ENCODE assay signal across 24 cellular contexts in genomic region chr5:16561660-16562059, GRCh38. TPM values are rescaled to one million over a fixed set of nuclear protein-coding genes. Genes with fewer than 3 reads are reported as not detected.
DNase-seq lines count a peak whose midpoint lies in the region; ATAC-seq lines count a peak whose summit lies in the region.
"Had no signal": no experiment of that assay in that cellular context is flagged by ENCODE, and none has a peak within 500 bp of the region (broad histone marks: within the 10 kb centered on the region; RNA-seq: fewer than 3 reads in every experiment).

No MANE protein-coding gene starts in this region.

- H3K18ac ChIP-seq in mesendoderm (ENCODE audit: low read length), result no peak overlapping the region

- H3K9ac ChIP-seq in mesendoderm (ENCODE audit: low read length), result no peak overlapping the region

- H2BK15ac ChIP-seq in mesendoderm (replicated peaks; ENCODE audit: low read depth), result no peak overlapping the region

- no peak overlapping the region for H3K56ac ChIP-seq in mesendoderm (ENCODE audit: low read length)

- H3K27ac Mint-ChIP-seq in activated CD4-positive, alpha-beta T cell treated with anti-CD3 and anti-CD28 coated beads for 36 hours, result no peak overlapping the region
- H3K27ac Mint-ChIP-seq in activated CD4-positive, alpha-beta T cell treated with anti-CD3 and anti-CD28 coated beads, Interleukin-2, amount 10 ng/mL, durations not matched to agents 7 days and 5 days, result no peak overlapping the region
- H3K27ac Mint-ChIP-seq: B cell, GM23338, H9 had no signal

- no peaks in the 10 kb centered on the region for H3K36me3 ChIP-seq in mesendoderm (ENCODE audit: control insufficient read depth, insufficient read depth, low read length)

- no peak overlapping the region for H2AK5ac ChIP-seq in mesendoderm (ENCODE audit: low read length)

- no peaks in the 10 kb centered on the region for H3K27me3 Mint-ChIP-seq in activated CD4-positive, alpha-beta T cell treated with anti-CD3 and anti-CD28 coated beads for 36 hours
- H3K27me3 Mint-ChIP-seq in activated CD4-positive, alpha-beta T cell treated with anti-CD3 and anti-CD28 coated beads, Interleukin-2, amount 10 ng/mL, durations not matched to agents 7 days and 5 days, result no peaks in the 10 kb centered on the region
- H3K27me3 Mint-ChIP-seq: CD8-positive, alpha-beta memory T cell had no signal

- peak; percentile 26 for ATAC-seq in activated CD4-positive, alpha-beta T cell treated with anti-CD3 and anti-CD28 coated beads for 36 hours
- peak; percentile 50 for ATAC-seq in GM21576 (IDR thresholded peaks at IDR 0.05; ENCODE audit: unreplicated experiment)
- ATAC-seq in HG02884 (IDR thresholded peaks at IDR 0.05; ENCODE audit: unreplicated experiment), result peak; percentile 71
- ATAC-seq: GM23338, Panc1 had no signal

- H3K23ac ChIP-seq in mesendoderm (ENCODE audit: low read length), result no peak overlapping the region

- H2BK120ac ChIP-seq in mesendoderm (ENCODE audit: low read depth, low read length), result no peak overlapping the region

- no peaks in the 10 kb centered on the region for H3K4me1 ChIP-seq in mesendoderm (ENCODE audit: control insufficient read depth, low read depth, low read length)

- no peaks in the 10 kb centered on the region for H3K79me1 ChIP-seq in mesendoderm (ENCODE audit: low read length)

- H3K9me3 Mint-ChIP-seq in activated CD4-positive, alpha-beta T cell treated with anti-CD3 and anti-CD28 coated beads for 36 hours (ENCODE audit: low read depth), result no peaks in the 10 kb centered on the region
- no peaks in the 10 kb centered on the region for H3K9me3 Mint-ChIP-seq in activated CD4-positive, alpha-beta T cell treated with anti-CD3 and anti-CD28 coated beads, Interleukin-2, amount 10 ng/mL, durations not matched to agents 7 days and 5 days
- H3K9me3 Mint-ChIP-seq: CD8-positive, alpha-beta memory T cell; GM23338; H9 had no signal

- peak overlapping the region; percentile 76 for H4K8ac ChIP-seq in mesendoderm (ENCODE audit: low read depth, low read length)

- no peak overlapping the region for H3K4me2 ChIP-seq in mesendoderm (ENCODE audit: low read length)
- H3K4me2 ChIP-seq: GM23338 had no signal

- no peak overlapping the region for H2BK5ac ChIP-seq in mesendoderm (ENCODE audit: low read length)

- CTCF ChIA-PET in activated CD4-positive, alpha-beta T cell treated with anti-CD3 and anti-CD28 coated beads for 36 hours (lab: Charles Lee), result interaction anchor here (0.9 to 1.0 kb wide), 2 partner anchors 10 to 18 kb away, joined by 3 to 5 read pairs; no protein-coding TSS in a partner anchor
- CTCF ChIA-PET in activated CD4-positive, alpha-beta T cell treated with anti-CD3 and anti-CD28 coated beads, Interleukin-2, amount 10 ng/mL, durations not matched to agents 7 days and 5 days (lab: Charles Lee), result no interaction called here

- DNase-seq in activated CD4-positive, alpha-beta T cell treated with anti-CD3 and anti-CD28 coated beads for 36 hours, result no peak
- DNase-seq in activated CD4-positive, alpha-beta T cell treated with anti-CD3 and anti-CD28 coated beads, Interleukin-2, amount 10 ng/mL, durations not matched to agents 7 days and 5 days, result no peak
- DNase-seq in mesendoderm, result no peak
- DNase-seq in NOMO-1 treated with dmso at 0.1 percent for 144 hours (lab: John Stamatoyannopoulos, UW; ENCODE audit: unreplicated experiment), result no peak
- DNase-seq in NCI-H2107 treated with DMSO at 0.1 percent for 48 hours (lab: John Stamatoyannopoulos, UW; ENCODE audit: unreplicated experiment), result no peak
- DNase-seq in amniotic stem cell (lab: John Stamatoyannopoulos, UW), result no peak
- DNase-seq: Calu3; CD8-positive, alpha-beta memory T cell; DMS79 treated with DMSO at 0.1 percent for 48 hours; GF-D8; H9; KBM-7; NCI-H2029 treated with DMSO at 0.1 percent for 48 hours; NCI-H2227 treated with DMSO at 0.1 percent for 48 hours; NCI-H526 treated with DMSO at 0.1 percent for 48 hours; SHP77 had no signal

- POLR2A ChIA-PET in activated CD4-positive, alpha-beta T cell treated with anti-CD3 and anti-CD28 coated beads for 36 hours (lab: Charles Lee), result no interaction called here
- POLR2A ChIA-PET in activated CD4-positive, alpha-beta T cell treated with anti-CD3 and anti-CD28 coated beads, Interleukin-2, amount 10 ng/mL, durations not matched to agents 7 days and 5 days (lab: Charles Lee), result no interaction called here

- no peak overlapping the region for H3K4me3 ChIP-seq in mesendoderm (ENCODE audit: low read length)
- H3K4me3 ChIP-seq: GM23338 had no signal

- H4K5ac ChIP-seq in mesendoderm (ENCODE audit: low read length), result no peak overlapping the region

- no peaks in the 10 kb centered on the region for H3K79me2 ChIP-seq in mesendoderm (ENCODE audit: control insufficient read depth, insufficient read depth, low read length)

- intact Hi-C loops in activated CD4-positive, alpha-beta T cell treated with anti-CD3 and anti-CD28 coated beads for 36 hours (cut with DNase I, micrococcal nuclease), result no loop called here

- H3K4me3 Mint-ChIP-seq in activated CD4-positive, alpha-beta T cell treated with anti-CD3 and anti-CD28 coated beads for 36 hours, result no peak overlapping the region
- no peak overlapping the region for H3K4me3 Mint-ChIP-seq in activated CD4-positive, alpha-beta T cell treated with anti-CD3 and anti-CD28 coated beads, Interleukin-2, amount 10 ng/mL, durations not matched to agents 7 days and 5 days
- H3K4me3 Mint-ChIP-seq: B cell; CD8-positive, alpha-beta memory T cell; GM23338; H9 had no signal

- H3K4ac ChIP-seq in mesendoderm (ENCODE audit: low read depth, low read length), result no peak overlapping the region

- no peaks in the 10 kb centered on the region for H3K27me3 ChIP-seq in mesendoderm (ENCODE audit: insufficient read depth, low read length, poor library complexity)

- peaks cover 16% of the 10 kb centered on the region for H3K4me1 Mint-ChIP-seq in activated CD4-positive, alpha-beta T cell treated with anti-CD3 and anti-CD28 coated beads for 36 hours
- H3K4me1 Mint-ChIP-seq in activated CD4-positive, alpha-beta T cell treated with anti-CD3 and anti-CD28 coated beads, Interleukin-2, amount 10 ng/mL, durations not matched to agents 7 days and 5 days, result peaks cover 7% of the 10 kb centered on the region

- H3K27ac ChIP-seq in mesendoderm (ENCODE audit: low read depth, low read length), result no peak overlapping the region
- H3K27ac ChIP-seq: 22Rv1, C4-2B, RWPE1 had no signal

- H3K36me3 Mint-ChIP-seq in activated CD4-positive, alpha-beta T cell treated with anti-CD3 and anti-CD28 coated beads for 36 hours (ENCODE audit: low read depth), result peaks cover 18% of the 10 kb centered on the region
- H3K36me3 Mint-ChIP-seq in activated CD4-positive, alpha-beta T cell treated with anti-CD3 and anti-CD28 coated beads, Interleukin-2, amount 10 ng/mL, durations not matched to agents 7 days and 5 days (ENCODE audit: low read depth), result peaks cover 27% of the 10 kb centered on the region

- no CpG with 5 or more reads among the region's 3 CpGs for WGBS in mesendoderm (ENCODE audit: extremely low coverage, insufficient coverage, low lambda C conversion rate)

RNA-seq across cellular contexts. Expression of gene RETREG1, which starts 55.1 kb away (rescaled TPM):
- total RNA-seq in activated CD4-positive, alpha-beta T cell treated with anti-CD3 and anti-CD28 coated beads for 36 hours, result 10 to 100 TPM; 17.7 to 23.3 TPM
- total RNA-seq in activated CD4-positive, alpha-beta T cell treated with anti-CD3 and anti-CD28 coated beads, Interleukin-2, amount 10 ng/mL, durations not matched to agents 7 days and 5 days, result 10 to 100 TPM; 48.4 to 50.5 TPM
- 2.1 TPM for polyA plus RNA-seq in mesendoderm (2013, experiment 1 of 2)
- polyA plus RNA-seq in mesendoderm (2013, experiment 2 of 2), result 2.3 TPM
